Comparison of ENCODE assay signal across 8 cellular contexts in genomic region chr18:3624546-3624817, GRCh38.
DNase-seq lines count a peak whose midpoint lies in the region; ATAC-seq and TF ChIP-seq lines count a peak whose summit lies in the region.

No MANE protein-coding gene starts in this region.

- H3K4me1 Mint-ChIP-seq in stimulated activated naive CD8-positive, alpha-beta T cell treated with anti-CD3 and anti-CD28 coated beads, Interleukin-15, Interleukin-2, amounts not matched to agents 100 ng/mL and 50 ng/mL, for 24 hours (ENCODE audit: low read depth): peaks cover 50% of the 10 kb centered on the region
- peaks cover 10% of the 10 kb centered on the region for H3K4me1 Mint-ChIP-seq in central memory CD8-positive, alpha-beta T cell
- H3K4me1 Mint-ChIP-seq in naive thymus-derived CD4-positive, alpha-beta T cell: peaks cover 7 to 44% (median 14%) of the 10 kb centered on the region in 7 donors

- CTCF ChIA-PET in naive thymus-derived CD4-positive, alpha-beta T cell (lab: Charles Lee): no interaction called here

- no peaks in the 10 kb centered on the region for H3K9me3 ChIP-seq in naive thymus-derived CD4-positive, alpha-beta T cell (ENCODE audit: control insufficient read depth in 2 of 3, low read length in 3 of 3)
- no peaks in the 10 kb centered on the region for H3K9me3 ChIP-seq in aorta (ENCODE audit: control insufficient read depth, low read length)

- intact Hi-C loops in naive thymus-derived CD4-positive, alpha-beta T cell (cut with micrococcal nuclease): loop anchor here (1.0 to 2.0 kb wide), 4 partner anchors 18 to 42 kb away; no protein-coding TSS in a partner anchor
- intact Hi-C loops in aorta (cut with DNase I): loop anchor here (1.0 to 5.0 kb wide), 2 partner anchors 20 to 43 kb away; no protein-coding TSS in a partner anchor
- intact Hi-C loops in posterior cingulate gyrus (cut with DNase I): no loop called here

- no peak for DNase-seq in stimulated activated naive CD8-positive, alpha-beta T cell treated with anti-CD3 and anti-CD28 coated beads, Interleukin-15, Interleukin-2, amounts not matched to agents 100 U/mL and 50 U/mL, for 24 hours
- no peak for DNase-seq in central memory CD8-positive, alpha-beta T cell (ENCODE audit: low spot score in 2 of 2)
- DNase-seq in naive thymus-derived CD4-positive, alpha-beta T cell: no peak
- no peak for DNase-seq in aorta
- DNase-seq in erythroblast (lab: John Stamatoyannopoulos, UW): no peak
- no peak for DNase-seq in posterior cingulate gyrus

- no peaks in the 10 kb centered on the region for H3K9me3 Mint-ChIP-seq in stimulated activated naive CD8-positive, alpha-beta T cell treated with anti-CD3 and anti-CD28 coated beads, Interleukin-15, Interleukin-2, amounts not matched to agents 100 ng/mL and 50 ng/mL, for 24 hours
- H3K9me3 Mint-ChIP-seq in central memory CD8-positive, alpha-beta T cell: no peaks in the 10 kb centered on the region
- no peaks in the 10 kb centered on the region for H3K9me3 Mint-ChIP-seq in naive thymus-derived CD4-positive, alpha-beta T cell

- no peaks in the 10 kb centered on the region for H3K27me3 ChIP-seq in naive thymus-derived CD4-positive, alpha-beta T cell (ENCODE audit: control insufficient read depth in 2 of 2, insufficient read depth in 2 of 2, low read length in 2 of 2)
- H3K27me3 ChIP-seq in aorta (ENCODE audit: control insufficient read depth in 1 of 2, insufficient read depth in 2 of 2, low read length in 1 of 2): no peaks in the 10 kb centered on the region

- peak overlapping the region; percentile 42 for H3K27ac ChIP-seq in naive thymus-derived CD4-positive, alpha-beta T cell (ENCODE audit: low read depth, low read length)
- H3K27ac ChIP-seq in aorta (ENCODE audit: low read depth in 1 of 2, low read length in 2 of 2): peak overlapping the region; percentile 65 to 98

- H3K4me3 ChIP-seq in naive thymus-derived CD4-positive, alpha-beta T cell (ENCODE audit: low read length): no peak overlapping the region
- no peak overlapping the region for H3K4me3 ChIP-seq in aorta (ENCODE audit: low read length in 2 of 2)

- POLR2A ChIA-PET in naive thymus-derived CD4-positive, alpha-beta T cell (lab: Charles Lee): no interaction called here

- H3K4me1 ChIP-seq in naive thymus-derived CD4-positive, alpha-beta T cell (ENCODE audit: control insufficient read depth in 2 of 2, insufficient read depth in 2 of 2, low read length in 2 of 2): peaks cover 9 to 12% of the 10 kb centered on the region in 2 donors
- peaks cover 0 to 2% of the 10 kb centered on the region in 2 donors for H3K4me1 ChIP-seq in aorta (ENCODE audit: control insufficient read depth in 1 of 2, insufficient read depth in 2 of 2, low read length in 2 of 2)

- no peaks in the 10 kb centered on the region for H3K27me3 Mint-ChIP-seq in stimulated activated naive CD8-positive, alpha-beta T cell treated with anti-CD3 and anti-CD28 coated beads, Interleukin-15, Interleukin-2, amounts not matched to agents 100 ng/mL and 50 ng/mL, for 24 hours
- no peaks in the 10 kb centered on the region for H3K27me3 Mint-ChIP-seq in central memory CD8-positive, alpha-beta T cell
- no peaks in the 10 kb centered on the region for H3K27me3 Mint-ChIP-seq in naive thymus-derived CD4-positive, alpha-beta T cell

- H3K4me3 Mint-ChIP-seq in stimulated activated naive CD8-positive, alpha-beta T cell treated with anti-CD3 and anti-CD28 coated beads, Interleukin-15, Interleukin-2, amounts not matched to agents 100 ng/mL and 50 ng/mL, for 24 hours: peak overlapping the region; percentile 72
- H3K4me3 Mint-ChIP-seq in central memory CD8-positive, alpha-beta T cell: no peak overlapping the region
- peak overlapping the region in 5 of 10 donors; percentile 12 to 67 (median 43) for H3K4me3 Mint-ChIP-seq in naive thymus-derived CD4-positive, alpha-beta T cell

- no peaks in the 10 kb centered on the region for H3K36me3 Mint-ChIP-seq in stimulated activated naive CD8-positive, alpha-beta T cell treated with anti-CD3 and anti-CD28 coated beads, Interleukin-15, Interleukin-2, amounts not matched to agents 100 ng/mL and 50 ng/mL, for 24 hours (ENCODE audit: low read depth)
- peaks cover 2% of the 10 kb centered on the region for H3K36me3 Mint-ChIP-seq in central memory CD8-positive, alpha-beta T cell (ENCODE audit: insufficient read depth)
- peaks cover 0 to 2% (median 0%) of the 10 kb centered on the region in 5 donors for H3K36me3 Mint-ChIP-seq in naive thymus-derived CD4-positive, alpha-beta T cell

- no peak for TF ChIP-seq POLR2A in erythroblast (IDR thresholded peaks at IDR 0.05; ENCODE audit: low read length)

- no peaks in the 10 kb centered on the region for H3K36me3 ChIP-seq in naive thymus-derived CD4-positive, alpha-beta T cell (ENCODE audit: control insufficient read depth in 2 of 3, insufficient read depth in 3 of 3, low read length in 3 of 3)
- H3K36me3 ChIP-seq in aorta (ENCODE audit: control insufficient read depth in 1 of 2, insufficient read depth in 2 of 2, low read length in 1 of 2): no peaks in the 10 kb centered on the region

- no peak for ATAC-seq in stimulated activated naive CD8-positive, alpha-beta T cell treated with anti-CD3 and anti-CD28 coated beads, Interleukin-15, Interleukin-2, amounts not matched to agents 100 U/mL and 50 U/mL, for 24 hours
- no peak for ATAC-seq in central memory CD8-positive, alpha-beta T cell (replicated peaks; ENCODE audit: extremely low read depth, poor library complexity, severe bottlenecking)
- no peak for ATAC-seq in naive thymus-derived CD4-positive, alpha-beta T cell
- ATAC-seq in aorta (ENCODE audit: low FRiP score) (no peak), HG03108 (IDR thresholded peaks at IDR 0.05; ENCODE audit: unreplicated experiment) (no peak)

- peak overlapping the region; percentile 95 for H3K27ac Mint-ChIP-seq in stimulated activated naive CD8-positive, alpha-beta T cell treated with anti-CD3 and anti-CD28 coated beads, Interleukin-15, Interleukin-2, amounts not matched to agents 100 ng/mL and 50 ng/mL, for 24 hours
- H3K27ac Mint-ChIP-seq in central memory CD8-positive, alpha-beta T cell (ENCODE audit: low read depth): peak overlapping the region; percentile 20
- H3K27ac Mint-ChIP-seq in naive thymus-derived CD4-positive, alpha-beta T cell: peak overlapping the region in 4 of 9 donors; percentile 0 to 77 (median 35)
